8 cellular contexts compared by ENCODE assay signal in the genomic region with DNA sequence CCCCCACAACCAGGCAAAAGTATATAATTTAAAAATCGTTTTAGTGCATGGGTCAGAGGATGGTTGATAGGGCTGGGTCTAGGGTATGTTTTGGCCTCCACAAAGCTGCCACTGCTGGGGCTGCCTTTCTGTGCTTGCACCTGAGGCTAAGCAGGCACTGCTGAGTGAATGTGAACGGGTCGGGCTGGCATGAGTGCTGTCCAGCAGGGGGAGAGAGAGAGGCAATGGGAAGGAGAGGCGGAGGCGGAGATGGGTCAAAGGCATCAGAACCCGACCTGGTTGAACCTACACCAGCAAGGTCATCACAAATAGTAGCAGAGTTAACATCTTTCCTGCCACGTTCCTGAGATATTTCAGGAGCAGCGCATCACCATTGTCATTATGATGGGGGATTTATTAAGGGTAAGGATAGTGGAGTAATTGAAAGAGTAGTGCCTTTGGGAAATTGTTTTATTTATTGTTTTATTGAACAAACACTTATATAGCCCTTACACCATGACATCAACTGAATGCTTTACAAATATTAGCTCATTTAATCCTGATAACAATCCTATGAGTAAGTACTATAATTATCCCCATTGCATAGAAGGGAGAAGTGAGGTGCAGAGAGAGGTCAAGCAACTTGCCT. TPM values are rescaled to one million over a fixed set of nuclear protein-coding genes. Genes with fewer than 3 reads are reported as not detected.
DNase-seq lines count a peak whose midpoint lies in the region; ATAC-seq, FAIRE-seq and TF ChIP-seq lines count a peak whose summit lies in the region.

No MANE protein-coding gene starts in this region.

- DNase-seq in A549 (ENCODE audit: low read depth in 1 of 2, low spot score in 1 of 2) (peak; percentile 48 to 60), GM12864 (ENCODE audit: low read depth) (no peak), NCI-H1092 treated with DMSO at 0.1 percent for 48 hours (lab: John Stamatoyannopoulos, UW) (peak; percentile 57), astrocyte of the spinal cord (ENCODE audit: low read depth, low spot score) (no peak), neural progenitor cell (ENCODE audit: low spot score) (peak; percentile 75), dedifferentiated amniotic fluid mesenchymal stem cell (ENCODE audit: extremely low spot score) (no peak)
- no peak for DNase-seq in central memory CD4-positive, alpha-beta T cell
- DNase-seq in CD8-positive, alpha-beta memory T cell, result no peak

- H3K4me1 ChIP-seq in A549, result no peaks in the 10 kb centered on the region
- H3K4me1 ChIP-seq in neural progenitor cell, result no peaks in the 10 kb centered on the region
- no peaks in the 10 kb centered on the region for H3K4me1 ChIP-seq in CD8-positive, alpha-beta memory T cell (ENCODE audit: insufficient read depth, low read length)

- H3K27me3 Mint-ChIP-seq in neural progenitor cell (ENCODE audit: insufficient read depth, low read depth), result peaks cover 4% of the 10 kb centered on the region
- peaks cover 8 to 29% of the 10 kb centered on the region in 2 donors for H3K27me3 Mint-ChIP-seq in CD8-positive, alpha-beta memory T cell

- POLR2A ChIA-PET in A549 (lab: Yijun Ruan, JAX), result no interaction called here
- POLR2A ChIA-PET in CD8-positive, alpha-beta memory T cell (lab: Charles Lee), result no interaction called here

- no peaks in the 10 kb centered on the region for H3K36me3 Mint-ChIP-seq in neural progenitor cell
- H3K36me3 Mint-ChIP-seq in CD8-positive, alpha-beta memory T cell, result no peaks in the 10 kb centered on the region

- H3F3A ChIP-seq in neural progenitor cell (ENCODE audit: low read depth), result no peaks in the 10 kb centered on the region

- H3K27ac ChIP-seq in A549, result no peak overlapping the region
- H3K27ac ChIP-seq in neural progenitor cell, result no peak overlapping the region
- no peak overlapping the region for H3K27ac ChIP-seq in CD8-positive, alpha-beta memory T cell (ENCODE audit: low read depth, low read length)

- no peak overlapping the region for H3K27ac Mint-ChIP-seq in neural progenitor cell
- no peak overlapping the region for H3K27ac Mint-ChIP-seq in CD8-positive, alpha-beta memory T cell

- H2AFZ ChIP-seq in neural progenitor cell (replicated peaks), result no peak overlapping the region

- TF ChIP-seq EP300 in A549 (IDR thresholded peaks at IDR 0.05), result no peak

- no peak overlapping the region for H3K4me2 ChIP-seq in A549
- no peak overlapping the region for H3K4me2 ChIP-seq in neural progenitor cell

- in situ Hi-C loops in astrocyte of the spinal cord (cut with HindIII; ENCODE audit: low sequenced_read_pairs), result no loop called here

- no peak overlapping the region for H3K9ac ChIP-seq in neural progenitor cell

- no peaks in the 10 kb centered on the region for H3K27me3 ChIP-seq in neural progenitor cell
- no peaks in the 10 kb centered on the region for H3K27me3 ChIP-seq in CD8-positive, alpha-beta memory T cell (ENCODE audit: insufficient read depth, low read length, poor library complexity, severe bottlenecking)

- H4K20me1 ChIP-seq in neural progenitor cell (ENCODE audit: low read depth), result no peaks in the 10 kb centered on the region

- H3K4me3 ChIP-seq in A549 (no peak overlapping the region), GM12864 (ENCODE audit: low read depth, low read length) (no peak overlapping the region), astrocyte of the spinal cord (ENCODE audit: low read depth, low read length) (no peak overlapping the region), neural progenitor cell (no peak overlapping the region)
- H3K4me3 ChIP-seq in CD8-positive, alpha-beta memory T cell (ENCODE audit: low read length), result no peak overlapping the region

- no peaks in the 10 kb centered on the region for H3K9me3 ChIP-seq in A549
- H3K9me3 ChIP-seq in neural progenitor cell (ENCODE audit: low read depth), result no peaks in the 10 kb centered on the region
- no peaks in the 10 kb centered on the region for H3K9me3 ChIP-seq in CD8-positive, alpha-beta memory T cell (ENCODE audit: low read length)

- no peaks in the 10 kb centered on the region for H3K4me1 Mint-ChIP-seq in neural progenitor cell
- no peaks in the 10 kb centered on the region for H3K4me1 Mint-ChIP-seq in CD8-positive, alpha-beta memory T cell

- 3% methylated on average over 8 of the region's 8 CpGs for WGBS in A549 (ENCODE audit: missing lambda C conversion rate)

- ATAC-seq in A549, result peak; percentile 81 to 97; a peak in 5 of 6 replicates

- no peaks in the 10 kb centered on the region for H3K9me3 Mint-ChIP-seq in neural progenitor cell
- peaks cover 0 to 4% (median 0%) of the 10 kb centered on the region in 5 donors for H3K9me3 Mint-ChIP-seq in CD8-positive, alpha-beta memory T cell

- H3K4me3 Mint-ChIP-seq in neural progenitor cell, result no peak overlapping the region
- no peak overlapping the region for H3K4me3 Mint-ChIP-seq in CD8-positive, alpha-beta memory T cell

- TF ChIP-seq CTCF in A549 (IDR thresholded peaks at IDR 0.05) (peak; percentile 49), GM12864 (IDR thresholded peaks at IDR 0.05; ENCODE audit: low read depth, low read length, missing control alignments) (peak; percentile 79), astrocyte of the spinal cord (IDR thresholded peaks at IDR 0.05; ENCODE audit: low read depth, low read length) (peak; percentile 42), neural progenitor cell (IDR thresholded peaks at IDR 0.05) (peak; percentile 86)

- FAIRE-seq in A549 (lab: Jason Lieb, UNC), result no peak

- no peaks in the 10 kb centered on the region for H3K79me2 ChIP-seq in neural progenitor cell (ENCODE audit: low read depth)

- CTCF ChIA-PET in A549 (lab: Yijun Ruan, JAX), result interaction anchor here (0.7 to 1.7 kb wide), 12 partner anchors 10 to 433 kb away, joined by 3 to 6 read pairs (median 4); no protein-coding TSS in a partner anchor
- CTCF ChIA-PET in CD8-positive, alpha-beta memory T cell (lab: Charles Lee), result no interaction called here

- no peaks in the 10 kb centered on the region for H3K36me3 ChIP-seq in neural progenitor cell
- H3K36me3 ChIP-seq in CD8-positive, alpha-beta memory T cell (ENCODE audit: insufficient read depth, low read length), result no peaks in the 10 kb centered on the region

- TF ChIP-seq POLR2A in A549 (IDR thresholded peaks at IDR 0.05; ENCODE audit: low read length), result no peak

- TF ChIP-seq RAD21 in A549 (conservative IDR thresholded peaks at IDR 0.05 in 1 of 2, IDR thresholded peaks at IDR 0.05 in 1 of 2), result peak; percentile 38 to 58; a peak in 4 of 5 replicates

TF ChIP-seq in A549, 52 proteins besides CTCF, POLR2A, EP300 and RAD21:
- TF ChIP-seq SMC3 (IDR thresholded peaks at IDR 0.05) (peak; percentile 43; the same call in 2 of the 3 replicates), BCL3 (IDR thresholded peaks at IDR 0.05) (no peak)

RNA-seq across cellular contexts. Expression of gene NRXN3, which starts 5.8 kb away (rescaled TPM):
- polyA plus RNA-seq in A549 (2011; rRNA removed) (0.62 and 0.66 TPM in 2 replicates), A549 (2017; fragmentation: RNase III; extraction: RNeasy Plus Mini Kit Qiagen cat#74134 plus additional on column Dnase treatment) (2.1 to 2.3 TPM (median 2.1 TPM) in 3 replicates)
- polyA plus RNA-seq in A549 (2012; cell fraction: cytosol; rRNA removed), result 0.34 and 0.43 TPM in 2 replicates
- polyA plus RNA-seq in A549 (2012; cell fraction: nucleus; rRNA removed), result 0.70 and 1.2 TPM in 2 replicates
- 1.2 and 1.7 TPM in 2 replicates for polyA minus RNA-seq in A549 (2011; rRNA and poly(A)+ RNA removed)
- 5.9 and 6.1 TPM in 2 replicates for total RNA-seq in neural progenitor cell (ENCODE audit: low replicate concordance)
- total RNA-seq in CD8-positive, alpha-beta memory T cell, result not detected
- polyA plus RNA-seq in CD8-positive, alpha-beta memory T cell, result not detected

Comparison
In these comparisons a context has a peak if more than half of its experiments do, and no peak if none do; other contexts are left out.
1. DNase-seq: peak in A549 (2 of 2), NCI-H1092 treated with DMSO at 0.1 percent for 48 hours (single experiment) and neural progenitor cell (single experiment); none in GM12864 (single experiment), astrocyte of the spinal cord (single experiment), central memory CD4-positive, alpha-beta T cell (single experiment), CD8-positive, alpha-beta memory T cell (0 of 5) and dedifferentiated amniotic fluid mesenchymal stem cell (single experiment).
2. Peak in every context shown above with its lines, with median percentiles within 50 percentile points of each other: CTCF ChIP-seq.